In genomic region chr3:105367063-105367405, GRCh38 we compare ENCODE assay signal across 8 cellular contexts. TPM values are rescaled to one million over a fixed set of nuclear protein-coding genes. Genes with fewer than 3 reads are reported as not detected.
A peak's percentile ranks its signal among the peaks of the same experiment; 100 is the strongest.
DNase-seq lines count a peak whose midpoint lies in the region; ATAC-seq, FAIRE-seq and TF ChIP-seq lines count a peak whose summit lies in the region.

No MANE protein-coding gene starts in this region.

- peak overlapping the region; percentile 96 for H3K4me2 ChIP-seq in GM12878 (ENCODE audit: control insufficient read depth, insufficient read depth)

- peak overlapping the region; percentile 53 to 76 (median 66) for H3K4me3 ChIP-seq in Peyer's patch
- peak overlapping the region; percentile 88 for H3K4me3 ChIP-seq in GM12878

- intact Hi-C loops in GM12878 (cut with micrococcal nuclease; ENCODE audit: unreplicated experiment) = loop anchor here (5.0 to 10.0 kb wide), 3 partner anchors 222 to 1265 kb away; no protein-coding TSS in a partner anchor

- peak overlapping the region; percentile 80 to 94 (median 84) for H3K27ac ChIP-seq in Peyer's patch
- H3K27ac ChIP-seq in GM12878 (ENCODE audit: control insufficient read depth, insufficient read depth) = peak overlapping the region; percentile 99

- no peak for TF ChIP-seq RAD21 in GM12878 (IDR thresholded peaks at IDR 0.05; ENCODE audit: insufficient read depth, low read depth, low read length)

- H2AFZ ChIP-seq in GM12878 (ENCODE audit: control insufficient read depth, low read depth, low read length) = peak overlapping the region; percentile 68

- H3K9me3 ChIP-seq in Peyer's patch (no peaks in the 10 kb centered on the region), GM12878 (replicated peaks; ENCODE audit: control insufficient read depth, insufficient read depth, low read length) (no peaks in the 10 kb centered on the region)

- POLR2A ChIA-PET in GM12878 (lab: Charles Lee) = interaction anchor here (0.6 to 1.7 kb wide), 4 partner anchors 10 to 880 kb away, joined by 3 to 5 read pairs (median 4); no protein-coding TSS in a partner anchor

- H3K36me3 ChIP-seq in Peyer's patch = no peaks in the 10 kb centered on the region
- H3K36me3 ChIP-seq in GM12878 (ENCODE audit: control insufficient read depth in 2 of 2, insufficient read depth in 2 of 2, low read length in 1 of 2) = no peaks in the 10 kb centered on the region

- BruUV-seq in GM12878 (replicated peaks; lab: Mats Ljungman, UMichigan) = TSS peak; percentile 20

- TF ChIP-seq POLR2A in Peyer's patch (IDR thresholded peaks at IDR 0.05) (no peak), GM12878 (IDR thresholded peaks at IDR 0.05; ENCODE audit: low read depth, low read length) (peak; percentile 70)

- peak overlapping the region; percentile 98 for H3K9ac ChIP-seq in GM12878 (ENCODE audit: control insufficient read depth, insufficient read depth, low read length)

- SMC1A ChIA-PET in GM12878 (lab: Charles Lee; ENCODE audit: uncharacterized antibody, unreplicated experiment) = interaction anchor here (0.9 to 1.8 kb wide), 4 partner anchors 44 to 153 kb away, joined by 3 to 12 read pairs (median 4); no protein-coding TSS in a partner anchor

- DNase-seq in NCI-H345 (lab: John Stamatoyannopoulos, UW) (peak; percentile 40), NCI-H345 treated with DMSO at 0.1 percent for 48 hours (lab: John Stamatoyannopoulos, UW; ENCODE audit: unreplicated experiment) (no peak), Peyer's patch (peak; percentile 28 to 64 (median 59)), GM12878 (ENCODE audit: low read depth, low spot score) (no peak), islet precursor cell (peak; percentile 62), midbrain (lab: John Stamatoyannopoulos, UW) (no peak)
- peak; percentile 17 for DNase-seq in stimulated activated CD4-positive, alpha-beta T cell treated with anti-CD3 and anti-CD28 coated beads, Interleukin-12 subunit alpha, Interleukin-12 subunit beta, amount 100 ng/mL, for 4 hours

- CTCF ChIA-PET in GM12878 (lab: Yijun Ruan, JAX) = interaction anchor here (0.7 to 9.0 kb wide), 8 partner anchors 10 to 1094 kb away, joined by 3 to 71 read pairs (median 3); no protein-coding TSS in a partner anchor

- RAD21 ChIA-PET in GM12878 (lab: Charles Lee; ENCODE audit: unreplicated experiment) = interaction anchor here (1.0 to 7.7 kb wide), 5 partner anchors 10 to 162 kb away, joined by 3 to 62 read pairs (median 5); no protein-coding TSS in a partner anchor

- H4K20me1 ChIP-seq in GM12878 (ENCODE audit: control insufficient read depth, insufficient read depth) = no peaks in the 10 kb centered on the region

- 0 out of 4 replicates have a peak, but pooled peaks of 1 of the 2 experiments have one; percentile 11 for TF ChIP-seq EP300 in GM12878 (IDR thresholded peaks at IDR 0.05; ENCODE audit: borderline replicate concordance in 1 of 2, control insufficient read depth in 1 of 2, low read depth in 2 of 2, low read length in 2 of 2)

- in situ Hi-C loops in GM12878 (cut with MboI) = loop anchor here (5.0 to 10.0 kb wide), 3 partner anchors 762 to 1090 kb away; no protein-coding TSS in a partner anchor

- ATAC-seq in GM12878 (peak; percentile 12), HG03095 (IDR thresholded peaks at IDR 0.05; ENCODE audit: unreplicated experiment) (no peak)

- FAIRE-seq in GM12878 (lab: Jason Lieb, UNC) = no peak

- TF ChIP-seq CTCF in Peyer's patch (IDR thresholded peaks at IDR 0.05) (no peak), GM12878 (IDR thresholded peaks at IDR 0.05 in 2 of 3, conservative IDR thresholded peaks at IDR 0.05 in 1 of 3; ENCODE audit: control insufficient read depth in 2 of 3, extremely low read depth in 1 of 3, insufficient read depth in 1 of 3, low read depth in 3 of 3, low read length in 3 of 3) (no peak)

- no peaks in the 10 kb centered on the region for H3K27me3 ChIP-seq in Peyer's patch
- no peaks in the 10 kb centered on the region for H3K27me3 ChIP-seq in GM12878 (replicated peaks in 1 of 2; ENCODE audit: control insufficient read depth in 2 of 2, insufficient read depth in 2 of 2, low read length in 1 of 2)

- WGBS in GM12878 (ENCODE audit: insufficient coverage, insufficient replicate concordance, low lambda C conversion rate, missing lambda C conversion rate) = under 1% methylated on average over 24 of the region's 29 CpGs

- H3K79me2 ChIP-seq in GM12878 (ENCODE audit: control insufficient read depth, insufficient read depth, low read length) = peaks cover 42% of the 10 kb centered on the region

- peaks cover 0 to 24% (median 2%) of the 10 kb centered on the region in 4 donors for H3K4me1 ChIP-seq in Peyer's patch
- H3K4me1 ChIP-seq in GM12878 (ENCODE audit: control insufficient read depth, insufficient read depth, low read length) = peaks cover 2% of the 10 kb centered on the region; the same call in 1 of the 2 replicates

TF ChIP-seq in GM12878, 131 proteins besides CTCF, POLR2A, EP300 and RAD21:
- TF ChIP-seq BMI1 (IDR thresholded peaks at IDR 0.05; ENCODE audit: borderline replicate concordance) = no peak
- TF ChIP-seq ASH2L (IDR thresholded peaks at IDR 0.05; ENCODE audit: borderline replicate concordance, low read depth) = 0 out of 2 replicates have a peak, but pooled peaks have one; percentile 23
- TF ChIP-seq TCF12 (IDR thresholded peaks at IDR 0.05; ENCODE audit: low read depth, low read length) = 0 out of 2 replicates have a peak, but pooled peaks have one; percentile 10
- no peak for TF ChIP-seq TAF1 (IDR thresholded peaks at IDR 0.05; ENCODE audit: borderline replicate concordance, low read depth, low read length)
- peak; percentile 12; the same call in 1 of the 2 replicates for TF ChIP-seq CBX5 (IDR thresholded peaks at IDR 0.05; ENCODE audit: low read depth)
- peak; percentile 40; the same call in 1 of the 2 replicates for TF ChIP-seq SMAD5 (IDR thresholded peaks at IDR 0.05; ENCODE audit: low read depth)
- TF ChIP-seq ZNF207 (IDR thresholded peaks at IDR 0.05; ENCODE audit: borderline replicate concordance) = no peak
- peak; percentile 49; the same call in 1 of the 2 replicates for TF ChIP-seq CHD1 (IDR thresholded peaks at IDR 0.05; ENCODE audit: low read depth, low read length)

RNA-seq across cellular contexts. Expression of gene ALCAM, which starts 0.3 kb away (rescaled TPM):
- total RNA-seq in Peyer's patch (10 to 100 TPM; 18.6 to 43.7 (median 21.2) TPM), GM12878 (2014; rRNA removed) (37.2 and 44.0 TPM in 2 replicates), GM12878 (2014; rRNA removed; fragmentation: Illumina TruSeq; extraction: Trizol) (49.7 and 52.1 TPM in 2 replicates), GM12878 (2021) (35.0 and 36.0 TPM in 2 replicates)
- total RNA-seq in GM12878 (2013; cell fraction: nucleolus; rRNA removed) = 103 and 111 TPM in 2 replicates
- polyA plus RNA-seq in GM12878 (2011; ENCODE audit: low read depth) = 10.0 TPM
- polyA plus RNA-seq in GM12878 (2011; rRNA removed) (54.2 and 77.4 TPM in 2 replicates), GM12878 (2014; fragmentation: Illumina TruSeq; extraction: Trizol) (37.9 and 53.6 TPM in 2 replicates), GM12878 (2014; fragmentation: Nextera tagmentation; extraction: Ambion mirVana) (10 to 100 TPM; 12.2 to 16.2 TPM), GM12878 (2014; rRNA removed) (18.8 and 20.7 TPM in 2 replicates), GM12878 (2016; fragmentation: Nextera tagmentation; extraction: Ambion mirVana) (10 to 100 TPM; 27.5 to 29.2 TPM)
- 22.5 and 23.1 TPM in 2 replicates for polyA plus RNA-seq in GM12878 (2011; cell fraction: cytosol; rRNA removed)
- polyA plus RNA-seq in GM12878 (2011; cell fraction: nucleus; rRNA removed) = 31.0 and 45.6 TPM in 2 replicates
- 18.4 and 25.2 TPM in 2 replicates for polyA plus RNA-seq in GM12878 (2012)
- polyA minus RNA-seq in GM12878 (2011; rRNA and poly(A)+ RNA removed) = 61.7 and 118 TPM in 2 replicates
- polyA minus RNA-seq in GM12878 (2011; cell fraction: cytosol; rRNA and poly(A)+ RNA removed) = 27.9 and 28.1 TPM in 2 replicates
- 67.2 and 83.0 TPM in 2 replicates for polyA minus RNA-seq in GM12878 (2011; cell fraction: nucleus; rRNA and poly(A)+ RNA removed)

Comparison
In these comparisons a context has a peak if more than half of its experiments do, and no peak if none do; other contexts are left out.
1. DNase-seq: peak in NCI-H345 (single experiment), Peyer's patch (3 of 3), islet precursor cell (single experiment) and stimulated activated CD4-positive, alpha-beta T cell treated with anti-CD3 and anti-CD28 coated beads, Interleukin-12 subunit alpha, Interleukin-12 subunit beta, amount 100 ng/mL, for 4 hours (single experiment); none in NCI-H345 treated with DMSO at 0.1 percent for 48 hours (single experiment), GM12878 (single experiment) and midbrain (single experiment).